11 cellular contexts compared by ENCODE assay signal in genomic region chr1:61131716-61132115, GRCh38. TPM values are rescaled to one million over a fixed set of nuclear protein-coding genes. Genes with fewer than 3 reads are reported as not detected.
DNase-seq lines count a peak whose midpoint lies in the region; ATAC-seq and TF ChIP-seq lines count a peak whose summit lies in the region.
"Had no signal": no experiment of that assay in that cellular context is flagged by ENCODE, and none has a peak within 500 bp of the region (broad histone marks: within the 10 kb centered on the region; RNA-seq: fewer than 3 reads in every experiment).

No MANE protein-coding gene starts in this region.

- H3K27ac ChIP-seq in right atrium auricular region (peak overlapping the region; percentile 64 to 73), tibial nerve (peak overlapping the region in 3 of 4 donors; percentile 52 to 83 (median 81))
- H3K27ac ChIP-seq: foreskin keratinocyte had no signal

- H3K36me3 ChIP-seq in right atrium auricular region (no peaks in the 10 kb centered on the region), tibial nerve (no peaks in the 10 kb centered on the region)

- no peak for TF ChIP-seq EP300 in tibial nerve (IDR thresholded peaks at IDR 0.05)

- ATAC-seq in GM19467 (IDR thresholded peaks at IDR 0.05; ENCODE audit: unreplicated experiment): no peak
- ATAC-seq: activated CD8-positive, alpha-beta memory T cell treated with anti-CD3 and anti-CD28 coated beads, Interleukin-2, amount 10 ng/mL, durations not matched to agents 7 days and 5 days; foreskin keratinocyte had no signal

- TF ChIP-seq POLR2A in tibial nerve (IDR thresholded peaks at IDR 0.05): no peak

- H3K4me1 Mint-ChIP-seq in nephron progenitor cell: peaks cover 32% of the 10 kb centered on the region

- H3K36me3 Mint-ChIP-seq in nephron progenitor cell (ENCODE audit: low read depth): no peaks in the 10 kb centered on the region

- H3K27ac Mint-ChIP-seq in nephron progenitor cell: no peak overlapping the region
- H3K27ac Mint-ChIP-seq: activated CD8-positive, alpha-beta memory T cell treated with anti-CD3 and anti-CD28 coated beads, Interleukin-2, amount 10 ng/mL, durations not matched to agents 7 days and 5 days had no signal

- TF ChIP-seq CTCF in right atrium auricular region (IDR thresholded peaks at IDR 0.05) (no peak), tibial nerve (IDR thresholded peaks at IDR 0.05) (no peak), nephron progenitor cell (IDR thresholded peaks at IDR 0.05) (no peak)

- H3K4me3 ChIP-seq in right atrium auricular region: no peak overlapping the region
- H3K4me3 ChIP-seq in tibial nerve: no peak overlapping the region

- H3K27me3 ChIP-seq in right atrium auricular region: no peaks in the 10 kb centered on the region
- H3K27me3 ChIP-seq in tibial nerve: no peaks in the 10 kb centered on the region
- H3K27me3 ChIP-seq: foreskin keratinocyte had no signal

- no peaks in the 10 kb centered on the region for H3K9me3 ChIP-seq in right atrium auricular region
- no peaks in the 10 kb centered on the region for H3K9me3 ChIP-seq in tibial nerve

- H3K4me1 ChIP-seq in right atrium auricular region: peaks cover 0 to 40% of the 10 kb centered on the region in 2 donors
- H3K4me1 ChIP-seq in tibial nerve: peaks cover 0 to 51% (median 17%) of the 10 kb centered on the region in 4 donors
- H3K4me1 ChIP-seq: foreskin keratinocyte had no signal

- no peak overlapping the region for H3K4me3 Mint-ChIP-seq in nephron progenitor cell
- H3K4me3 Mint-ChIP-seq: activated CD8-positive, alpha-beta memory T cell treated with anti-CD3 and anti-CD28 coated beads, Interleukin-2, amount 10 ng/mL, durations not matched to agents 7 days and 5 days had no signal

- H3K27me3 Mint-ChIP-seq in nephron progenitor cell (ENCODE audit: low read depth, poor library complexity): peaks cover 25% of the 10 kb centered on the region
- H3K27me3 Mint-ChIP-seq: activated CD8-positive, alpha-beta memory T cell treated with anti-CD3 and anti-CD28 coated beads, Interleukin-2, amount 10 ng/mL, durations not matched to agents 7 days and 5 days had no signal

- DNase-seq in NCI-H1092 treated with DMSO at 0.1 percent for 48 hours (lab: John Stamatoyannopoulos, UW) (peak; percentile 61), NCI-H1092 (lab: John Stamatoyannopoulos, UW) (no peak), amniotic epithelial cell (ENCODE audit: low read depth) (peak; percentile 34), right atrium auricular region (ENCODE audit: low spot score) (no peak), tibial nerve (ENCODE audit: low spot score in 2 of 2) (no peak), nephron progenitor cell (no peak)
- no peak for DNase-seq in activated CD4-positive, alpha-beta T cell treated with anti-CD3 and anti-CD28 coated beads for 4 hours
- DNase-seq: activated CD8-positive, alpha-beta memory T cell treated with anti-CD3 and anti-CD28 coated beads, Interleukin-2, amount 10 ng/mL, durations not matched to agents 7 days and 5 days; foreskin keratinocyte; posterior cingulate gyrus had no signal

- H3K9me3 Mint-ChIP-seq in nephron progenitor cell: no peaks in the 10 kb centered on the region

RNA-seq across cellular contexts. Expression of gene NFIA, which starts 49.4 kb away (rescaled TPM):
- 10 to 100 TPM; 75.3 to 81.3 TPM for total RNA-seq in right atrium auricular region
- total RNA-seq in tibial nerve: 10 to 100 TPM; 71.2 to 81.4 (median 75.7) TPM

Comparison
In these comparisons a context has a peak if more than half of its experiments do, and no peak if none do; other contexts are left out.
1. DNase-seq: peak in NCI-H1092 treated with DMSO at 0.1 percent for 48 hours (single experiment) and amniotic epithelial cell (single experiment); none in NCI-H1092 (single experiment), right atrium auricular region (single experiment), tibial nerve (0 of 2), nephron progenitor cell (single experiment) and activated CD4-positive, alpha-beta T cell treated with anti-CD3 and anti-CD28 coated beads for 4 hours (0 of 2).